1 cellular context compared by ENCODE assay signal in genomic region chr1:245388687-245389086, GRCh38.
TF ChIP-seq lines count a peak whose summit lies in the region.

No MANE protein-coding gene starts in this region.

TF ChIP-seq in HEK293, 187 proteins besides CTCF, POLR2A, EP300 and RAD21 (continued from another document):
- TF ChIP-seq ZNF488 (tag by site-specific recombination; IDR thresholded peaks at IDR 0.05) (no peak), ZBTB6 (tag by site-specific recombination; IDR thresholded peaks at IDR 0.05) (no peak), ZNF248 (tag by site-specific recombination; IDR thresholded peaks at IDR 0.05) (no peak), ZBTB21 (tag by site-specific recombination; IDR thresholded peaks at IDR 0.05) (no peak)
